In the genomic region with DNA sequence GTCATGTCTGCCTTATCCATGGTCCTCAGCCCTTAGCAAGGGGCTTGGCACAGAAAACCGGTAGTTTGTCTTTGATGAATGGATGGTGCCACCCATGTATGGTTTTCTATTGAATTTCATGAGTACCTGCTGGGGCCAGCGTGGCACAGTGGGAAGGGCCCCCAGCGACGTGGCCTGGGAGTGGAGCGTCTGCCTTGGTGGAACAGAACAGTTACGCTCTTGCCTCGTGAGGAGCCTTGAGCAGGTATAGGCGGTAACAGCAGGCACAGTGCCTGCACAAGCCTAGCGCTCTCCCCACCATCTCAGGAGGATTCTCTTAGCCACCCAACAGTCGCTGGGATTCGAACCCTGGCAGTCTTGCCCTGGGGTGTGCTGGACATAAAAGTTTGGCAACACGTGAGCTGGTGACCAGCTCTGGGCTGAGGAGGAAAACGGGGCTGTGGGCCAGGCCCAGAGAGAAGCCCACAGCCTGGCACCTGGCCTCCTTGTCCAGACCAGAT, we compare ENCODE assay signal across 24 cellular contexts.
"Had no signal": no experiment of that assay in that cellular context is flagged by ENCODE, and none has a peak within 500 bp of the region (broad histone marks: within the 10 kb centered on the region; RNA-seq: fewer than 3 reads in every experiment).

No MANE protein-coding gene starts in this region.

- H3K9me3 Mint-ChIP-seq: type B pancreatic cell had no signal

- H3K27me3 ChIP-seq: esophagus muscularis mucosa, hepatocyte had no signal

- H3K27ac ChIP-seq: esophagus muscularis mucosa, hepatocyte, neural progenitor cell, parathyroid adenoma had no signal

- H3K27me3 Mint-ChIP-seq: activated CD4-positive, alpha-beta memory T cell treated with anti-CD3 and anti-CD28 coated beads, Interleukin-2, amount 10 ng/mL, durations not matched to agents 7 days and 5 days; T-helper 17 cell; type B pancreatic cell had no signal

- H3K4me3 Mint-ChIP-seq: activated CD4-positive, alpha-beta memory T cell treated with anti-CD3 and anti-CD28 coated beads, Interleukin-2, amount 10 ng/mL, durations not matched to agents 7 days and 5 days; activated T-cell treated with anti-CD3 and anti-CD28 coated beads, Interleukin-2, amount 50 U/mL, for 4 hours; neural progenitor cell; T-helper 17 cell; type B pancreatic cell; WTC11 had no signal

- ATAC-seq: activated naive CD4-positive, alpha-beta T cell treated with anti-CD3 and anti-CD28 coated beads, Interleukin-2, amount 50 U/mL, for 72 hours; activated T-cell treated with anti-CD3 and anti-CD28 coated beads, Interleukin-2, amount 50 U/mL, for 4 hours; T-helper 17 cell; WTC11 had no signal

- H3K4me1 ChIP-seq: parathyroid adenoma had no signal

- H3K36me3 ChIP-seq: neural progenitor cell had no signal

- DNase-seq: activated CD4-positive, alpha-beta memory T cell treated with anti-CD3 and anti-CD28 coated beads, Interleukin-2, amount 10 ng/mL, durations not matched to agents 7 days and 5 days; activated CD4-positive, alpha-beta T cell treated with anti-CD3 and anti-CD28 coated beads for 4 hours; activated gamma-delta T cell; activated T-cell treated with anti-CD3 and anti-CD28 coated beads, Interleukin-2, amount 50 U/mL, for 4 hours; amniotic stem cell; central memory CD4-positive, alpha-beta T cell; cortex of kidney; effector CD4-positive, alpha-beta T cell; kidney glomerular epithelial cell; midbrain; retina; stimulated activated CD4-positive, alpha-beta T cell treated with anti-CD3 and anti-CD28 coated beads, Interleukin-4, amount 100 ng/mL, for 24 hours; stimulated activated naive CD4-positive, alpha-beta T cell treated with Interleukin-2 at 50 U/mL for 16 hours; substantia nigra had no signal

- H3K27ac Mint-ChIP-seq: activated CD4-positive, alpha-beta memory T cell treated with anti-CD3 and anti-CD28 coated beads, Interleukin-2, amount 10 ng/mL, durations not matched to agents 7 days and 5 days; neural progenitor cell; T-helper 17 cell; type B pancreatic cell; WTC11 had no signal

- H3K4me3 ChIP-seq: esophagus muscularis mucosa, hepatocyte, lung, neural progenitor cell, skin epidermis had no signal
